Comparison of ENCODE assay signal across 8 cellular contexts in the genomic region with DNA sequence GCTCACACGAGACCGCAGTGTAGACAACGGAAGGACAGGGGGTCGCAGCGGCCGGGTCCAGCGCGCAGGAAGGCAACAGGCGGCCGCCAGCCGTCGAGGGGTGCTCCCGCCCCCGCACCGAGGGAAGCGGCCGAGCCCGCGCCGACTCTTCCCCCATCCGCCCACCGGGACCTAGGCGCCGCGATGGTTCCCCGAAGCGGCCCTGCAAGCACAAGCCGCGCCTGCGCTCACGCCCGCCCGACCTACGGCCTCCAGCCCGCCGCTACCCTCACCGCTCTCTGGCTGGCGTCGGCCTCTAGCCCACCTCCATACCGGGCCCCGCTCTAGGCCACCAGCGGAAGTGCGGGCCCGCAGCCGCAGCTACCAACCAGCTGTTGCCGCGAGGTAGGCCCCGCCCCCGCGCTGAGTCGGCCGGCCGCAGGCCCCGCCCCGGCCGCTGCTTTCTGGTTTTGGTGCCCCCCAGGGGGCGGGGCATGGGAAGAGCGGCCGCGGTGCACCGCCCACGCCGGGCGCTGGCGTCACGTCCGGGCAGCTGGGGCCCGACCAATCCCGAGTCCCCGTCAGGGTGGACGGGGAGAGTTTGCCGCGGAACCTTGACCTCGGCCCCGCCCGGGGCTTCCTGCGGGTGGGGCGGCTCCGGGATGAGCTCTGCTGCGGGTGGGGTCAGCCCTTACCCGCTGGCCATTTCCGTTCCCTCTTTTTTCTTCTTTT. TPM values are rescaled to one million over a fixed set of nuclear protein-coding genes. Genes with fewer than 3 reads are reported as not detected.
A peak's percentile ranks its signal among the peaks of the same experiment; 100 is the strongest.
DNase-seq lines count a peak whose midpoint lies in the region; ATAC-seq and TF ChIP-seq lines count a peak whose summit lies in the region.

A gene with protein sequence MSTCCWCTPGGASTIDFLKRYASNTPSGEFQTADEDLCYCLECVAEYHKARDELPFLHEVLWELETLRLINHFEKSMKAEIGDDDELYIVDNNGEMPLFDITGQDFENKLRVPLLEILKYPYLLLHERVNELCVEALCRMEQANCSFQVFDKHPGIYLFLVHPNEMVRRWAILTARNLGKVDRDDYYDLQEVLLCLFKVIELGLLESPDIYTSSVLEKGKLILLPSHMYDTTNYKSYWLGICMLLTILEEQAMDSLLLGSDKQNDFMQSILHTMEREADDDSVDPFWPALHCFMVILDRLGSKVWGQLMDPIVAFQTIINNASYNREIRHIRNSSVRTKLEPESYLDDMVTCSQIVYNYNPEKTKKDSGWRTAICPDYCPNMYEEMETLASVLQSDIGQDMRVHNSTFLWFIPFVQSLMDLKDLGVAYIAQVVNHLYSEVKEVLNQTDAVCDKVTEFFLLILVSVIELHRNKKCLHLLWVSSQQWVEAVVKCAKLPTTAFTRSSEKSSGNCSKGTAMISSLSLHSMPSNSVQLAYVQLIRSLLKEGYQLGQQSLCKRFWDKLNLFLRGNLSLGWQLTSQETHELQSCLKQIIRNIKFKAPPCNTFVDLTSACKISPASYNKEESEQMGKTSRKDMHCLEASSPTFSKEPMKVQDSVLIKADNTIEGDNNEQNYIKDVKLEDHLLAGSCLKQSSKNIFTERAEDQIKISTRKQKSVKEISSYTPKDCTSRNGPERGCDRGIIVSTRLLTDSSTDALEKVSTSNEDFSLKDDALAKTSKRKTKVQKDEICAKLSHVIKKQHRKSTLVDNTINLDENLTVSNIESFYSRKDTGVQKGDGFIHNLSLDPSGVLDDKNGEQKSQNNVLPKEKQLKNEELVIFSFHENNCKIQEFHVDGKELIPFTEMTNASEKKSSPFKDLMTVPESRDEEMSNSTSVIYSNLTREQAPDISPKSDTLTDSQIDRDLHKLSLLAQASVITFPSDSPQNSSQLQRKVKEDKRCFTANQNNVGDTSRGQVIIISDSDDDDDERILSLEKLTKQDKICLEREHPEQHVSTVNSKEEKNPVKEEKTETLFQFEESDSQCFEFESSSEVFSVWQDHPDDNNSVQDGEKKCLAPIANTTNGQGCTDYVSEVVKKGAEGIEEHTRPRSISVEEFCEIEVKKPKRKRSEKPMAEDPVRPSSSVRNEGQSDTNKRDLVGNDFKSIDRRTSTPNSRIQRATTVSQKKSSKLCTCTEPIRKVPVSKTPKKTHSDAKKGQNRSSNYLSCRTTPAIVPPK (N-terminal part only) (minus strand): TSS at position 342 of the 711 bp plus-strand sequence. CDS start 5,558 bp downstream, outside the sequence.

- intact Hi-C loops in left ventricle myocardium inferior (cut with micrococcal nuclease) (no loop called here), upper lobe of right lung (cut with DNase I) (no loop called here)

- ATAC-seq in GM18502 (IDR thresholded peaks at IDR 0.05; ENCODE audit: poor library complexity, unreplicated experiment), result peak; percentile 87
- ATAC-seq in HG02943 (IDR thresholded peaks at IDR 0.05; ENCODE audit: low read depth, unreplicated experiment), result peak; percentile 77
- peak; percentile 89 for ATAC-seq in T-helper 17 cell
- peak; percentile 99 for ATAC-seq in upper lobe of right lung

- H3K27me3 Mint-ChIP-seq in T-helper 17 cell, result no peaks in the 10 kb centered on the region
- H3K27me3 Mint-ChIP-seq in progenitor cell of endocrine pancreas, result no peaks in the 10 kb centered on the region

- TF ChIP-seq CTCF in left ventricle myocardium inferior (IDR thresholded peaks at IDR 0.05; ENCODE audit: borderline replicate concordance), result peak; percentile 11
- no peak for TF ChIP-seq CTCF in progenitor cell of endocrine pancreas (IDR thresholded peaks at IDR 0.05; ENCODE audit: unreplicated experiment)
- no peak for TF ChIP-seq CTCF in upper lobe of right lung (IDR thresholded peaks at IDR 0.05)

- H3K27me3 ChIP-seq in left ventricle myocardium inferior (ENCODE audit: low read depth), result no peaks in the 10 kb centered on the region
- H3K27me3 ChIP-seq in upper lobe of right lung, result no peaks in the 10 kb centered on the region

- H3K4me1 ChIP-seq in left ventricle myocardium inferior (peaks cover 54% of the 10 kb centered on the region), upper lobe of right lung (peaks cover 44% of the 10 kb centered on the region)

- H3K4me3 Mint-ChIP-seq in T-helper 17 cell (peak within 1 kb of the TSS; percentile 92), progenitor cell of endocrine pancreas (ENCODE audit: low read depth) (peak within 1 kb of the TSS; percentile 93)

- H3K27ac Mint-ChIP-seq in T-helper 17 cell, result peak within 1 kb of the TSS; percentile 98
- peak within 1 kb of the TSS; percentile 97 for H3K27ac Mint-ChIP-seq in progenitor cell of endocrine pancreas

- H3K4me1 Mint-ChIP-seq in T-helper 17 cell (peaks cover 36% of the 10 kb centered on the region), progenitor cell of endocrine pancreas (ENCODE audit: low read depth) (peaks cover 19% of the 10 kb centered on the region)

- H3K36me3 ChIP-seq in left ventricle myocardium inferior (peaks cover 34% of the 10 kb centered on the region), upper lobe of right lung (peaks cover 35% of the 10 kb centered on the region)

- H3K36me3 Mint-ChIP-seq in T-helper 17 cell (ENCODE audit: low read depth), result peaks cover 15% of the 10 kb centered on the region
- H3K36me3 Mint-ChIP-seq in progenitor cell of endocrine pancreas (ENCODE audit: insufficient read depth), result peaks cover 14% of the 10 kb centered on the region

- peak; percentile 86 to 89 for DNase-seq in NCI-H187 (lab: John Stamatoyannopoulos, UW)
- DNase-seq in T-helper 17 cell, result peak; percentile 82 to 97 (median 95)
- peak; percentile 68 to 98 (median 94) for DNase-seq in amygdala (lab: John Stamatoyannopoulos, UW)
- DNase-seq in left ventricle myocardium inferior, result peak; percentile 98
- peak; percentile 93 for DNase-seq in progenitor cell of endocrine pancreas (ENCODE audit: low spot score, unreplicated experiment)
- DNase-seq in upper lobe of right lung, result peak; percentile 99

- no peaks in the 10 kb centered on the region for H3K9me3 Mint-ChIP-seq in progenitor cell of endocrine pancreas (ENCODE audit: low read depth)

- H3K4me3 ChIP-seq in left ventricle myocardium inferior (peak within 1 kb of the TSS; percentile 99), upper lobe of right lung (peak within 1 kb of the TSS; percentile 98)

- no peaks in the 10 kb centered on the region for H3K9me3 ChIP-seq in T-helper 17 cell (ENCODE audit: control insufficient read depth, low read length, poor library complexity, severe bottlenecking)
- H3K9me3 ChIP-seq in left ventricle myocardium inferior (replicated peaks), result no peaks in the 10 kb centered on the region
- no peaks in the 10 kb centered on the region for H3K9me3 ChIP-seq in upper lobe of right lung

- H3K27ac ChIP-seq in left ventricle myocardium inferior (replicated peaks) (peak within 1 kb of the TSS; percentile 98), upper lobe of right lung (peak within 1 kb of the TSS; percentile 97)

RNA-seq across cellular contexts. Expression of the gene that starts here (rescaled TPM):
- total RNA-seq in T-helper 17 cell (10 to 100 TPM; 56.4 to 58.3 TPM), left ventricle myocardium inferior (23.3 TPM), progenitor cell of endocrine pancreas (47.2 and 47.7 TPM in 2 replicates), upper lobe of right lung (56.9 TPM)

Comparison
In these comparisons a context has a peak if more than half of its experiments do, and no peak if none do; other contexts are left out.
1. Peak in every context shown above with its lines: DNase-seq, ATAC-seq, H3K4me3 ChIP-seq and H3K27ac ChIP-seq.